8 cellular contexts compared by ENCODE assay signal in the genomic region with DNA sequence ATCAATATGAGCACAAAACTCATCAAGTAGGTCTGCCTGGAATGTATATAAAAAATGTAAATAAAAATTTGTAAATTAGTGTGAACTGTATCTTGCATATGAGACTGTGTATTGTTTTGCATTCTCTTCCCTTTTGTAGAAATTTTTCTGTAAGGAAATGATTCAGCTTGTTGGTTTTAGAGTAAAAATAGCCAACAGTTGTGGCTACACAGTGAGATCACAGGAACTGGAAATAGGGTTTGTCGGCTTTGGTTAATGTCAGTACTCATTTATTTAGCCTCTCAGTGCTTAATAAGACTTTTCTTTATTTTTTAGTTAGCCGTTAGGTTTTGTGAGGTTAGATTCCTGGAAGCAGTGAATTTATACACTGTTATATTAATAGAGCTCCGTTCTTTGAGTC.
DNase-seq lines count a peak whose midpoint lies in the region; ATAC-seq and TF ChIP-seq lines count a peak whose summit lies in the region.

No MANE protein-coding gene starts in this region.

- intact Hi-C loops in mucosa of descending colon (cut with DNase I, micrococcal nuclease): no loop called here
- intact Hi-C loops in CD4-positive, alpha-beta memory T cell (cut with micrococcal nuclease): no loop called here

- peak overlapping the region in 1 of 2 experiments; percentile 71; a peak in 2 of 4 replicates for H3K27ac ChIP-seq in SK-N-SH (ENCODE audit: low read depth in 2 of 2, low read length in 1 of 2)
- no peak overlapping the region for H3K27ac ChIP-seq in CD4-positive, alpha-beta memory T cell (ENCODE audit: low read depth, low read length)

- peak overlapping the region; percentile 15; the same call in 1 of the 2 replicates for H2AFZ ChIP-seq in SK-N-SH (ENCODE audit: low read depth)

- H3K9me3 ChIP-seq in SK-N-SH (no peaks in the 10 kb centered on the region), mucosa of descending colon (no peaks in the 10 kb centered on the region)
- no peaks in the 10 kb centered on the region for H3K9me3 ChIP-seq in CD4-positive, alpha-beta memory T cell (ENCODE audit: control insufficient read depth in 1 of 2, low read length in 2 of 2)

- H3K9me3 Mint-ChIP-seq in activated T-cell treated with anti-CD3 and anti-CD28 coated beads, Interleukin-2, amount 50 U/mL, for 72 hours: no peaks in the 10 kb centered on the region
- peaks cover 0 to 6% (median 0%) of the 10 kb centered on the region in 8 donors for H3K9me3 Mint-ChIP-seq in CD4-positive, alpha-beta memory T cell

- peaks cover 5 to 16% of the 10 kb centered on the region in 2 donors for H3K36me3 Mint-ChIP-seq in activated T-cell treated with anti-CD3 and anti-CD28 coated beads, Interleukin-2, amount 50 U/mL, for 72 hours (ENCODE audit: insufficient read depth in 2 of 2)
- peaks cover 11 to 19% of the 10 kb centered on the region in 2 donors for H3K36me3 Mint-ChIP-seq in CD4-positive, alpha-beta memory T cell

- 56% methylated on average over 3 of the region's 3 CpGs for WGBS in SK-N-SH (ENCODE audit: low lambda C conversion rate)

- TF ChIP-seq EP300 in SK-N-SH (IDR thresholded peaks at IDR 0.05; ENCODE audit: borderline replicate concordance in 1 of 2, low read depth in 1 of 2, low read length in 1 of 2): no peak

- H3F3A ChIP-seq in SK-N-SH (replicated peaks; ENCODE audit: insufficient read depth): peaks cover 19% of the 10 kb centered on the region

- no peaks in the 10 kb centered on the region for H4K20me1 ChIP-seq in SK-N-SH (ENCODE audit: insufficient read depth)

- H3K4me3 ChIP-seq in SK-N-SH (ENCODE audit: low read depth in 2 of 2, low read length in 1 of 2) (no peak overlapping the region), mucosa of descending colon (no peak overlapping the region)
- no peak overlapping the region for H3K4me3 ChIP-seq in CD4-positive, alpha-beta memory T cell (ENCODE audit: low read length in 2 of 2)

- peak in 1 of 2 donors; percentile 2 for DNase-seq in activated T-cell treated with anti-CD3 and anti-CD28 coated beads, Interleukin-2, amount 50 U/mL, for 72 hours
- DNase-seq in activated T-cell treated with anti-CD3 and anti-CD28 coated beads for 4 hours: no peak
- no peak for DNase-seq in SK-N-SH
- DNase-seq in iris pigment epithelial cell (ENCODE audit: low read depth): peak; percentile 84
- DNase-seq in mucosa of descending colon: no peak
- DNase-seq in CD4-positive, alpha-beta memory T cell: no peak
- no peak for DNase-seq in SKM-1 treated with dmso at 0.1 percent for 144 hours (lab: John Stamatoyannopoulos, UW; ENCODE audit: unreplicated experiment)

- peak; percentile 73 to 89 for ATAC-seq in activated T-cell treated with anti-CD3 and anti-CD28 coated beads, Interleukin-2, amount 50 U/mL, for 72 hours (replicated peaks in 1 of 2)
- ATAC-seq in HG02981 (IDR thresholded peaks at IDR 0.05; ENCODE audit: unreplicated experiment) (peak; percentile 91), mucosa of descending colon (no peak)

- CTCF ChIA-PET in SK-N-SH (lab: Yijun Ruan, JAX): no interaction called here
- CTCF ChIA-PET in CD4-positive, alpha-beta memory T cell (lab: Charles Lee; ENCODE audit: partially characterized antibody): interaction anchor here (1.2 kb wide), 1 partner anchor 23 kb away, joined by 3 read pairs; no protein-coding TSS in a partner anchor

- peak overlapping the region; percentile 35 for H3K4me2 ChIP-seq in SK-N-SH

- TF ChIP-seq CTCF in SK-N-SH (IDR thresholded peaks at IDR 0.05): no peak
- no peak for TF ChIP-seq CTCF in mucosa of descending colon (IDR thresholded peaks at IDR 0.05)

- no peaks in the 10 kb centered on the region for H3K27me3 ChIP-seq in SK-N-SH (ENCODE audit: insufficient read depth)
- H3K27me3 ChIP-seq in CD4-positive, alpha-beta memory T cell (ENCODE audit: insufficient read depth, low read length): no peaks in the 10 kb centered on the region

- no peak overlapping the region for H3K27ac Mint-ChIP-seq in activated T-cell treated with anti-CD3 and anti-CD28 coated beads, Interleukin-2, amount 50 U/mL, for 72 hours
- peak overlapping the region in 1 of 7 donors; percentile 71 for H3K27ac Mint-ChIP-seq in CD4-positive, alpha-beta memory T cell

- H3K9me2 ChIP-seq in SK-N-SH: no peaks in the 10 kb centered on the region

- H3K9ac ChIP-seq in SK-N-SH: no peak overlapping the region

- POLR2A ChIA-PET in SK-N-SH (lab: Yijun Ruan, JAX): no interaction called here
- POLR2A ChIA-PET in CD4-positive, alpha-beta memory T cell (lab: Charles Lee; ENCODE audit: partially characterized antibody): no interaction called here

- H3K79me2 ChIP-seq in SK-N-SH (ENCODE audit: insufficient read depth): no peaks in the 10 kb centered on the region

- peaks cover 0 to 6% of the 10 kb centered on the region in 2 experiments; a peak in 2 of 4 replicates for H3K4me1 ChIP-seq in SK-N-SH (ENCODE audit: control insufficient read depth in 1 of 2, insufficient read depth in 2 of 2, low read depth in 1 of 2, low read length in 1 of 2)
- H3K4me1 ChIP-seq in mucosa of descending colon (ENCODE audit: low read depth): no peaks in the 10 kb centered on the region
- peaks cover 14% of the 10 kb centered on the region for H3K4me1 ChIP-seq in CD4-positive, alpha-beta memory T cell (ENCODE audit: insufficient read depth, low read length)

- H3K27me3 Mint-ChIP-seq in activated T-cell treated with anti-CD3 and anti-CD28 coated beads, Interleukin-2, amount 50 U/mL, for 72 hours (ENCODE audit: low read depth): no peaks in the 10 kb centered on the region
- no peaks in the 10 kb centered on the region for H3K27me3 Mint-ChIP-seq in CD4-positive, alpha-beta memory T cell

- no peak for TF ChIP-seq RAD21 in SK-N-SH (IDR thresholded peaks at IDR 0.05; ENCODE audit: low read length)

- no peak overlapping the region for H3K4me3 Mint-ChIP-seq in activated T-cell treated with anti-CD3 and anti-CD28 coated beads, Interleukin-2, amount 50 U/mL, for 72 hours
- H3K4me3 Mint-ChIP-seq in CD4-positive, alpha-beta memory T cell: no peak overlapping the region

- H3K4me1 Mint-ChIP-seq in activated T-cell treated with anti-CD3 and anti-CD28 coated beads, Interleukin-2, amount 50 U/mL, for 72 hours (ENCODE audit: low read depth): peaks cover 15% of the 10 kb centered on the region
- peaks cover 17 to 26% (median 18%) of the 10 kb centered on the region in 4 donors for H3K4me1 Mint-ChIP-seq in CD4-positive, alpha-beta memory T cell

- H3K36me3 ChIP-seq in SK-N-SH (replicated peaks in 1 of 2; ENCODE audit: control insufficient read depth in 1 of 2, insufficient read depth in 2 of 2, low read length in 1 of 2) (peaks cover 26 to 30% of the 10 kb centered on the region in 2 experiments), mucosa of descending colon (ENCODE audit: low read depth) (no peaks in the 10 kb centered on the region)
- no peaks in the 10 kb centered on the region for H3K36me3 ChIP-seq in CD4-positive, alpha-beta memory T cell (ENCODE audit: insufficient read depth, low read length)

TF ChIP-seq in SK-N-SH, 30 proteins besides CTCF, POLR2A, EP300 and RAD21:
- peak; percentile 54; the same call in 1 of the 2 replicates for TF ChIP-seq FOSL2 (IDR thresholded peaks at IDR 0.05; ENCODE audit: borderline replicate concordance, low read depth)
- peak; percentile 44; the same call in 1 of the 2 replicates for TF ChIP-seq TCF12 (IDR thresholded peaks at IDR 0.05)
- TF ChIP-seq, protein P1, sequence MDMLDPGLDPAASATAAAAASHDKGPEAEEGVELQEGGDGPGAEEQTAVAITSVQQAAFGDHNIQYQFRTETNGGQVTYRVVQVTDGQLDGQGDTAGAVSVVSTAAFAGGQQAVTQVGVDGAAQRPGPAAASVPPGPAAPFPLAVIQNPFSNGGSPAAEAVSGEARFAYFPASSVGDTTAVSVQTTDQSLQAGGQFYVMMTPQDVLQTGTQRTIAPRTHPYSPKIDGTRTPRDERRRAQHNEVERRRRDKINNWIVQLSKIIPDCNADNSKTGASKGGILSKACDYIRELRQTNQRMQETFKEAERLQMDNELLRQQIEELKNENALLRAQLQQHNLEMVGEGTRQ (IDR thresholded peaks at IDR 0.05; ENCODE audit: borderline replicate concordance, low read depth, low read length): no peak
- TF ChIP-seq GATA2 (CRISPR knock-in tag; IDR thresholded peaks at IDR 0.05): no peak
- TF ChIP-seq MAX (IDR thresholded peaks at IDR 0.05; ENCODE audit: low read depth): no peak
- TF ChIP-seq MEF2A (IDR thresholded peaks at IDR 0.05; ENCODE audit: borderline replicate concordance, low read depth): peak; percentile 89
- TF ChIP-seq, protein P2, sequence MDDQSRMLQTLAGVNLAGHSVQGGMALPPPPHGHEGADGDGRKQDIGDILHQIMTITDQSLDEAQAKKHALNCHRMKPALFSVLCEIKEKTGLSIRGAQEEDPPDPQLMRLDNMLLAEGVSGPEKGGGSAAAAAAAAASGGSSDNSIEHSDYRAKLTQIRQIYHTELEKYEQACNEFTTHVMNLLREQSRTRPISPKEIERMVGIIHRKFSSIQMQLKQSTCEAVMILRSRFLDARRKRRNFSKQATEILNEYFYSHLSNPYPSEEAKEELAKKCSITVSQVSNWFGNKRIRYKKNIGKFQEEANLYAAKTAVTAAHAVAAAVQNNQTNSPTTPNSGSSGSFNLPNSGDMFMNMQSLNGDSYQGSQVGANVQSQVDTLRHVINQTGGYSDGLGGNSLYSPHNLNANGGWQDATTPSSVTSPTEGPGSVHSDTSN (IDR thresholded peaks at IDR 0.05): peak; percentile 63
- no peak for TF ChIP-seq USF1 (IDR thresholded peaks at IDR 0.05; ENCODE audit: borderline replicate concordance, low read depth)
- no peak for TF ChIP-seq POLR2AphosphoS5 (IDR thresholded peaks at IDR 0.05; ENCODE audit: low read depth, low read length)
- TF ChIP-seq GABPA (IDR thresholded peaks at IDR 0.05; ENCODE audit: low read depth): no peak
